Comparison of ENCODE assay signal across 8 cellular contexts in the genomic region with DNA sequence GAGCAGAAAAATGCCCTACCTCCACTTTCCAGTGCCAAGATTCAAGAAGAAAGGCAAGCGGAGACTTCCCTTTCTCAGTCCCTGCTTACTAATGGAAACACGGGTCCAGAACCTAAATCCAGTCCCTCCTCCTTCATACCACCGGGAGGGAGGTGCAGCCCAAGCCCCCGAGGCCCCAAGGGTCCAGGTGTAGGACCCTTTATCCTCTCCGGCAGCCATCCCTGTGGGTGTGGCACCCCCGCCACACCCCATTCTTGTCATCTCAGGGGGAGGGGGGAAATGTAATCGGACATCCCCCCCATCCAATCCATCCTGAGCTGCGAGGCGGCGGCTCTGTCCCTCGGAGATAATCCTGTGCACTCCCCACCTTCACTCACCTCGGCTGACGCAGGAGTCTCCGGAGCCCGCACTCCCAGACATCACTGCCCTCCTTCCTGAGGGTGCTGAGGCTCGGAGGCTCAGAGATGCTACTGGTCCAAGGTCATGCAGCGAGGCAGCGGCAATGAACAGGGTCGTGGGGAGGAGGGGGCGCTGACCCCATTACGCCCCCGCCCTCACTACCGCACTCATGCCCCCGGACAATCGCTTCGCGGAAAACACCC. TPM values are rescaled to one million over a fixed set of nuclear protein-coding genes. Genes with fewer than 3 reads are reported as not detected.
DNase-seq lines count a peak whose midpoint lies in the region; ATAC-seq and TF ChIP-seq lines count a peak whose summit lies in the region.

No MANE protein-coding gene starts in this region.

- peaks cover 31% of the 10 kb centered on the region for H3K4me1 Mint-ChIP-seq in activated T-cell treated with anti-CD3 and anti-CD28 coated beads, Interleukin-2, amount 50 U/mL, for 24 hours (ENCODE audit: low read depth)
- peaks cover 19% of the 10 kb centered on the region for H3K4me1 Mint-ChIP-seq in WTC11

- H3K27me3 ChIP-seq in heart right ventricle (no peaks in the 10 kb centered on the region), skeletal muscle tissue (ENCODE audit: control insufficient read depth in 3 of 3, insufficient read depth in 3 of 3, low read length in 3 of 3) (no peaks in the 10 kb centered on the region)

- whole genome bisulfite sequencing in heart right ventricle, 2 donors: 9% methylated on average over 27 of the region's 27 CpGs

- intact Hi-C loops in heart right ventricle (cut with DNase I): loop anchor here in 6 of 10 donors (5.0 kb wide), 3 partner anchors 45 to 90 kb away; no protein-coding TSS in a partner anchor
- intact Hi-C loops in sciatic nerve (cut with DNase I): no loop called here

- H3K9me3 Mint-ChIP-seq in activated T-cell treated with anti-CD3 and anti-CD28 coated beads, Interleukin-2, amount 50 U/mL, for 24 hours: no peaks in the 10 kb centered on the region
- no peaks in the 10 kb centered on the region for H3K9me3 Mint-ChIP-seq in WTC11

- H3K36me3 ChIP-seq in heart right ventricle: no peaks in the 10 kb centered on the region
- H3K36me3 ChIP-seq in skeletal muscle tissue (ENCODE audit: control insufficient read depth in 3 of 3, insufficient read depth in 3 of 3, low read length in 3 of 3): no peaks in the 10 kb centered on the region

- TF ChIP-seq CTCF in WTC11 (IDR thresholded peaks at IDR 0.05) (no peak), heart right ventricle (IDR thresholded peaks at IDR 0.05) (no peak)

- ATAC-seq in WTC11 (no peak), heart right ventricle (peak in 2 of 8 donors; percentile 1), sciatic nerve (no peak)

- peak overlapping the region; percentile 74 for H3K27ac Mint-ChIP-seq in activated T-cell treated with anti-CD3 and anti-CD28 coated beads, Interleukin-2, amount 50 U/mL, for 24 hours
- no peak overlapping the region for H3K27ac Mint-ChIP-seq in WTC11

- H3K4me1 ChIP-seq in heart right ventricle: peaks cover 7 to 64% (median 38%) of the 10 kb centered on the region in 9 donors
- H3K4me1 ChIP-seq in skeletal muscle tissue (ENCODE audit: control insufficient read depth in 3 of 3, insufficient read depth in 3 of 3, low read length in 3 of 3): peaks cover 23 to 48% (median 32%) of the 10 kb centered on the region in 3 donors

- H3K36me3 Mint-ChIP-seq in activated T-cell treated with anti-CD3 and anti-CD28 coated beads, Interleukin-2, amount 50 U/mL, for 24 hours (ENCODE audit: low read depth): peaks cover 8% of the 10 kb centered on the region
- no peaks in the 10 kb centered on the region for H3K36me3 Mint-ChIP-seq in WTC11

- POLR2A ChIA-PET in WTC11 (lab: Charles Lee): interaction anchor here (1.2 to 2.3 kb wide), 4 partner anchors 11 to 34 kb away, joined by 3 to 14 read pairs (median 8); a partner anchor contains a TSS

- H3K27me3 Mint-ChIP-seq in activated T-cell treated with anti-CD3 and anti-CD28 coated beads, Interleukin-2, amount 50 U/mL, for 24 hours: no peaks in the 10 kb centered on the region
- peaks cover 5% of the 10 kb centered on the region for H3K27me3 Mint-ChIP-seq in WTC11 (ENCODE audit: low read depth)

- H3K9ac ChIP-seq in skeletal muscle tissue (ENCODE audit: low read depth in 1 of 3, low read length in 3 of 3): peak overlapping the region; percentile 61 to 91 (median 81)

- peak overlapping the region; percentile 85 for H3K4me3 Mint-ChIP-seq in activated T-cell treated with anti-CD3 and anti-CD28 coated beads, Interleukin-2, amount 50 U/mL, for 24 hours
- H3K4me3 Mint-ChIP-seq in WTC11: peak overlapping the region; percentile 94

- peak overlapping the region in 6 of 10 donors; percentile 56 to 95 (median 88) for H3K27ac ChIP-seq in heart right ventricle
- H3K27ac ChIP-seq in skeletal muscle tissue (ENCODE audit: low read depth, low read length): peak overlapping the region; percentile 64

- H3K9me3 ChIP-seq in heart right ventricle: no peaks in the 10 kb centered on the region
- H3K9me3 ChIP-seq in skeletal muscle tissue (ENCODE audit: control insufficient read depth in 3 of 3, low read length in 3 of 3): no peaks in the 10 kb centered on the region

- H3K4me3 ChIP-seq in heart right ventricle (peak overlapping the region; percentile 53 to 83 (median 65)), skeletal muscle tissue (ENCODE audit: low read length in 3 of 3) (peak overlapping the region; percentile 72 to 94 (median 94))

- CTCF ChIA-PET in WTC11 (lab: Charles Lee): interaction anchor here (0.9 to 8.1 kb wide), 20 partner anchors 10 to 319 kb away, joined by 3 to 195 read pairs (median 15); a partner anchor contains a TSS

- DNase-seq in activated T-cell treated with anti-CD3 and anti-CD28 coated beads, Interleukin-2, amount 50 U/mL, for 24 hours: no peak
- DNase-seq in activated T-cell treated with anti-CD3 and anti-CD28 coated beads, Interleukin-2, amount 50 U/mL, for 48 hours: no peak
- no peak for DNase-seq in WTC11 (ENCODE audit: low spot score)
- DNase-seq in heart right ventricle: peak in 1 of 2 donors; percentile 7
- DNase-seq in NCI-H2081 treated with DMSO at 0.1 percent for 48 hours (lab: John Stamatoyannopoulos, UW): no peak
- DNase-seq in sciatic nerve (ENCODE audit: low spot score): no peak
- no peak for DNase-seq in germinal center (ENCODE audit: low spot score)

TF ChIP-seq in WTC11, 78 proteins besides CTCF, POLR2A, EP300 and RAD21:
- TF ChIP-seq MYBL2 (CRISPR knock-in tag; IDR thresholded peaks at IDR 0.05): 0 out of 2 replicates have a peak, but pooled peaks have one; percentile 9
- TF ChIP-seq SMAD4 (CRISPR knock-in tag; IDR thresholded peaks at IDR 0.05): no peak
TF ChIP-seq in WTC11: peak in this region for 1.

RNA-seq across cellular contexts. Expression of a gene that starts 0.6 kb away (rescaled TPM):
- 109 to 129 TPM (median 113 TPM) in 3 replicates for total RNA-seq in WTC11 (2021)
- total RNA-seq in heart right ventricle: 10 to 100 TPM in 4 of 10 donors, 1 to 10 TPM in 6; 7.7 to 15.7 (median 9.7) TPM
- polyA plus RNA-seq in heart right ventricle: 10 to 100 TPM; 14.6 to 21.0 TPM
- 9.4 TPM for total RNA-seq in skeletal muscle tissue
- 25.7 TPM for total RNA-seq in sciatic nerve

RNA-seq across cellular contexts. Expression of a gene that starts 14.3 kb away (rescaled TPM):
- total RNA-seq in WTC11 (2021) (0.41 to 0.72 TPM (median 0.64 TPM) in 3 replicates), heart right ventricle (under 1 TPM in 6 of 10 donors, not detected in 4; 0.16 to 0.47 (median 0.23) TPM), skeletal muscle tissue (not detected), sciatic nerve (not detected)
- under 1 TPM; 0.07 to 0.29 TPM for polyA plus RNA-seq in heart right ventricle

RNA-seq across cellular contexts. Expression of a gene that starts 19.6 kb away (rescaled TPM):
- total RNA-seq in WTC11 (2021) (55.3 to 58.7 TPM (median 57.6 TPM) in 3 replicates), heart right ventricle (10 to 100 TPM; 52.3 to 95.7 (median 67.7) TPM), skeletal muscle tissue (46.4 TPM), sciatic nerve (71.0 TPM)
- polyA plus RNA-seq in heart right ventricle: 10 to 100 TPM; 52.9 to 76.5 TPM

RNA-seq across cellular contexts. Expression of a gene that starts 29.2 kb away (rescaled TPM):
- 35.2 to 37.5 TPM (median 37.4 TPM) in 3 replicates for total RNA-seq in WTC11 (2021)
- 10 to 100 TPM in 2 of 10 donors, 1 to 10 TPM in 8; 2.8 to 17.3 (median 5.0) TPM for total RNA-seq in heart right ventricle
- polyA plus RNA-seq in heart right ventricle: 10 to 100 TPM; 12.6 to 15.9 TPM
- 28.7 TPM for total RNA-seq in skeletal muscle tissue
- 55.2 TPM for total RNA-seq in sciatic nerve

RNA-seq across cellular contexts. Expression of a gene that starts 34.4 kb away (rescaled TPM):
- total RNA-seq in WTC11 (2021) (6.3 to 8.5 TPM (median 8.2 TPM) in 3 replicates), heart right ventricle (10 to 100 TPM in 7 of 10 donors, 1 to 10 TPM in 3; 8.4 to 26.5 (median 11.2) TPM), skeletal muscle tissue (14.6 TPM), sciatic nerve (20.4 TPM)
- 10 to 100 TPM; 19.7 to 21.7 TPM for polyA plus RNA-seq in heart right ventricle
